Comparison of ENCODE assay signal across 23 cellular contexts in the genomic region with DNA sequence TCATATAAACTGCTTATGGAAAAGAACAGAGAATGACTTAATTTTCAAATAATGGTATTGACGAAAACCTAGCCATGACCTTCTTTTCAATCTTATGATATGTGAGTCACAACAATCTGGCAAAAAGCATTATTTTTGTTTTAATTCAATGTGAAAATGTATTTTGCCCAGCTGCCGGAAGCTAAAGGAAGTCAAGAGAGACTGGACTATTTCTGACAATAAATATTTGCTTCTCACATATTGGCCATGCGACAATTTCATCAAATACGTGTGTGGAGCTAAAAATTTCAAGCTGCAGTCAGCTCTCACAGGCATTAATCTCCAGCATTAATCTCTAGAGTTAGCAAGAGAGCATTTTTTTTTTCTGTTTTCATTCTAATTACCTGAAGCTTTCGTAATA.
A peak's percentile ranks its signal among the peaks of the same experiment; 100 is the strongest.
DNase-seq lines count a peak whose midpoint lies in the region; ATAC-seq lines count a peak whose summit lies in the region.
"Had no signal": no experiment of that assay in that cellular context is flagged by ENCODE, and none has a peak within 500 bp of the region (broad histone marks: within the 10 kb centered on the region; RNA-seq: fewer than 3 reads in every experiment).

No MANE protein-coding gene starts in this region.

- DNase-seq in DMS53 treated with DMSO at 0.1 percent for 48 hours (lab: John Stamatoyannopoulos, UW; ENCODE audit: unreplicated experiment) (peak; percentile 17), NCI-H2081 treated with DMSO at 0.1 percent for 48 hours (lab: John Stamatoyannopoulos, UW) (peak; percentile 67), glomerular endothelial cell (ENCODE audit: extremely low read depth, low read depth, low spot score) (peak; percentile 37), pulmonary artery endothelial cell (ENCODE audit: low read depth, low spot score) (peak; percentile 40), middle frontal gyrus (ENCODE audit: extremely low spot score, low spot score) (no peak)
- DNase-seq in activated CD8-positive, alpha-beta memory T cell treated with anti-CD3 and anti-CD28 coated beads for 24 hours = no peak
- DNase-seq: C1 segment of cervical spinal cord; CD4-positive, alpha-beta memory T cell; COR-L47; DMS79 treated with DMSO at 0.1 percent for 48 hours; GF-D8; Karpas-422; NCI-H1105; NCI-H1436 treated with DMSO at 0.1 percent for 48 hours; NCI-H2029; NCI-H2227 treated with DMSO at 0.1 percent for 48 hours; NCI-H526 treated with DMSO at 0.1 percent for 48 hours; OCI-M1; Peyer's patch; SHP77 treated with DMSO at 0.1 percent for 48 hours had no signal

- no peak for ATAC-seq in GM19035 (IDR thresholded peaks at IDR 0.05; ENCODE audit: unreplicated experiment)
- ATAC-seq: A549, HCT116 had no signal

Comparison
In these comparisons a context has a peak if more than half of its experiments do, and no peak if none do; other contexts are left out.
1. DNase-seq: peak in DMS53 treated with DMSO at 0.1 percent for 48 hours (single experiment), NCI-H2081 treated with DMSO at 0.1 percent for 48 hours (single experiment), glomerular endothelial cell (single experiment) and pulmonary artery endothelial cell (single experiment); none in activated CD8-positive, alpha-beta memory T cell treated with anti-CD3 and anti-CD28 coated beads for 24 hours (single experiment) and middle frontal gyrus (single experiment).